ENCODE assay signal across 1 cellular context in the genomic region with DNA sequence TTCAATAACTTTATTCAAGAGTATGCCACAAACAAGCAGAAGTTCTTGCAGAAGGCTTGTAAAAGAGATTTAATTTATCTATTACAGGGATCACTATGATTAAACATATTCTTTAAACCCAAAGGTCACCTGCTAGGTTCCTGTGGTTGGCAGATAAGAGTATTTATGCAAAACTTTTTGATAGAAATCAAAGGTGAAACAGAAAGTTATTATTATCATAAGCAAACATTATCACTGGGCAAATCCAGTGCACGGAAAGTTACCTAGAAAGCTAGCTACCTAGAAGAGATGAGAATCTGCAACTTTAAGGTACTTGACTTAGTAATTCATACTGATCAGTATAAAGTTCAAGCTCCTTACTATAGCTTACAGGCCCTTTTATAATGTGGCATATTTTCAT.
TF ChIP-seq lines count a peak whose summit lies in the region.

No MANE protein-coding gene starts in this region.

TF ChIP-seq in K562, 482 proteins besides CTCF, POLR2A, EP300 and RAD21 (continued from another document):
- TF ChIP-seq ZNF785 (CRISPR knock-in tag; IDR thresholded peaks at IDR 0.05) (no peak), HDAC3 (IDR thresholded peaks at IDR 0.05; ENCODE audit: borderline replicate concordance, partially characterized antibody) (no peak)
